Comparison of ENCODE assay signal across 33 cellular contexts in the genomic region with DNA sequence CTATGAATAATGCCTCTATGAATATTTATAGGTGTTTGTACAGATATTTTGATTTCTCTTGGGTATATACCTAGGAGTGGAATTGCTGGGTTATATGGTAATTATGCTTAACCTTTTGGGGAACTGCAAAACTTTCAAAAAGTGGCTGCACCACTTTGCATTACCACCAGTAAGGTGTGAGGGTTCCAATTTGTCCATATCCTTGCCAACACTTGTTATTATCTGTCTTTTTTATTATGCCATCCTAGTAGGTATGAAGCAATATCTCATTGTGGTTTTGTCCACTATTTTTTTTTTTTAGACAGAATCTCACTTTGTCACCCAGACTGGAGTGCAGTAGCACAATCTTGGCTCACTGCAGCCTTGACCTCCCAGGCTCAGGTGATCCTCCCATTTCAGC.
"Had no signal": no experiment of that assay in that cellular context is flagged by ENCODE, and none has a peak within 500 bp of the region (broad histone marks: within the 10 kb centered on the region; RNA-seq: fewer than 3 reads in every experiment).

No MANE protein-coding gene starts in this region.

- ATAC-seq: activated naive CD4-positive, alpha-beta T cell treated with anti-CD3 and anti-CD28 coated beads, Interleukin-2, amount 50 U/mL, for 72 hours; activated naive CD8-positive, alpha-beta T cell treated with anti-CD3 and anti-CD28 coated beads, Interleukin-2, amount 50 U/mL, for 24 hours; activated T-cell treated with anti-CD3 and anti-CD28 coated beads, Interleukin-2, amount 50 U/mL, for 4 hours; activated T-cell treated with anti-CD3 and anti-CD28 coated beads, Interleukin-2, amount 50 U/mL, for 72 hours; activated T-helper 17 cell treated with anti-CD3 and anti-CD28 coated beads, Interleukin-2, amount 50 U/mL, for 72 hours; body of pancreas had no signal

- H3K36me3 ChIP-seq: adrenal gland, ascending aorta, brain microvascular endothelial cell, breast epithelium, cardiac muscle cell had no signal

- H3K4me1 ChIP-seq: adrenal gland, ascending aorta, body of pancreas, breast epithelium had no signal

- H3K27me3 ChIP-seq: adrenal gland, ascending aorta, body of pancreas, brain microvascular endothelial cell, breast epithelium, cardiac muscle cell had no signal

- H3K4me3 ChIP-seq: adrenal gland, ascending aorta, body of pancreas, breast epithelium, cardiac muscle cell had no signal

- H3K9me3 ChIP-seq: adrenal gland, ascending aorta, body of pancreas had no signal

- FAIRE-seq: astrocyte, bronchial epithelial cell, colon had no signal

- DNase-seq: activated effector memory CD4-positive, alpha-beta T cell treated with anti-CD3 and anti-CD28 coated beads, Interleukin-2, amount 50 U/mL, for 16 hours; activated effector memory CD4-positive, alpha-beta T cell treated with Interleukin-2 at 50 U/mL for 16 hours; activated gamma-delta T cell; activated gamma-delta T cell treated with Interleukin-2 at 50 U/mL for 16 hours; activated naive CD4-positive, alpha-beta T cell; activated naive CD4-positive, alpha-beta T cell treated with anti-CD3 and anti-CD28 coated beads for 36 hours; activated naive CD4-positive, alpha-beta T cell treated with anti-CD3 and anti-CD28 coated beads, Interleukin-2, amount 10 ng/mL, durations not matched to agents 7 days and 5 days; activated naive CD4-positive, alpha-beta T cell treated with anti-CD3 and anti-CD28 coated beads, Interleukin-2, amount 50 U/mL, for 16 hours; activated naive CD4-positive, alpha-beta T cell treated with Interleukin-2 at 50 U/mL for 16 hours; activated naive CD8-positive, alpha-beta T cell treated with anti-CD3 and anti-CD28 coated beads for 36 hours; activated naive CD8-positive, alpha-beta T cell treated with anti-CD3 and anti-CD28 coated beads, Interleukin-2, amount 10 ng/mL, durations not matched to agents 7 days and 5 days; activated naive CD8-positive, alpha-beta T cell treated with anti-CD3 and anti-CD28 coated beads, Interleukin-2, amount 50 U/mL, for 24 hours; activated T-cell treated with anti-CD3 and anti-CD28 coated beads, Interleukin-2, amount 50 U/mL, for 4 hours; activated T-cell treated with anti-CD3 and anti-CD28 coated beads, Interleukin-2, amount 50 U/mL, for 48 hours; activated T-cell treated with anti-CD3 and anti-CD28 coated beads, Interleukin-2, amount 50 U/mL, for 72 hours; adrenal gland; amniotic stem cell; amygdala; anterior cingulate cortex; aorta; body of pancreas; brain microvascular endothelial cell; caudate nucleus; central memory CD4-positive, alpha-beta T cell; cerebellar nuclear complex had no signal

- H3K27ac ChIP-seq: adrenal gland, ascending aorta, body of pancreas, brain microvascular endothelial cell, breast epithelium, cardiac muscle cell had no signal
